In the genomic region with DNA sequence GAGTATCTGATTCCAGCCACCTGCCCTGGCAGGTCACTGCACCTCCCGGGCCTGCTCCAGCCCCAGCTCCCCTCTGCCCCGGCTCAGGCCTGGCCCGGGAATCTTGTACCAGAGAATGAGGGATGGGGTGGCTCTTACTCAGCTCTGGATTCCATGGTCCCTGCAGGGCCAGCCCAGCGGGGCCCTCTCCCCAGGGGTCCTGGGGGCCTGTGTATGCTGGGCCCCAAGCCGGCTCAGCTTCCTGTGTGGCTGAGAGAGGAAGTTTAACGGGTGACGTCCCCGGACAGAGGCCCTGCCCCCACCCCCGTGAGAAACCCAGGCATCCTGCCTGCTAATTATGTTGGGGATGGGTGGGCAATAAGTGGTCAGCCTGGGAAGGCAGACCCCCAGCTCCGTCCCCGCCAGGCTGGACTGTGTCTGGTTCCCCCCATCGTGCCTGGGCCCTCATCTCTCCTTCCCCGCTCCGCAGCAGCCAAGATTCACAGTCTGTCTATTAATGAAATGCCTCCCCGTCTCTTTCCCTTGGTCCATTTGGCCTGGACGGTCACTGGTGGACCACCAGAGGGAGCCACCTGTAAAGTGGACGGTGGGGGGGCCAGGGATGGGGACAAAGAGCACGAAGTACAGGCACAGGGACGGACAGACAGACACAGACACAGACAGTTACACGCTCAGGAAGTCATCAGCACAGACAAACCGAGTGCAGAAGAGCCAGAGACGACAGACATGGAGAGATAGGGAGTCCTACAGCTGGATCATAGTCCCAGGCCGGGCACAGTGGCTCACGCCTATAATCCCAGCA, we compare ENCODE assay signal across 8 cellular contexts. TPM values are rescaled to one million over a fixed set of nuclear protein-coding genes. Genes with fewer than 3 reads are reported as not detected.
DNase-seq lines count a peak whose midpoint lies in the region; ATAC-seq lines count a peak whose summit lies in the region.

A gene with protein sequence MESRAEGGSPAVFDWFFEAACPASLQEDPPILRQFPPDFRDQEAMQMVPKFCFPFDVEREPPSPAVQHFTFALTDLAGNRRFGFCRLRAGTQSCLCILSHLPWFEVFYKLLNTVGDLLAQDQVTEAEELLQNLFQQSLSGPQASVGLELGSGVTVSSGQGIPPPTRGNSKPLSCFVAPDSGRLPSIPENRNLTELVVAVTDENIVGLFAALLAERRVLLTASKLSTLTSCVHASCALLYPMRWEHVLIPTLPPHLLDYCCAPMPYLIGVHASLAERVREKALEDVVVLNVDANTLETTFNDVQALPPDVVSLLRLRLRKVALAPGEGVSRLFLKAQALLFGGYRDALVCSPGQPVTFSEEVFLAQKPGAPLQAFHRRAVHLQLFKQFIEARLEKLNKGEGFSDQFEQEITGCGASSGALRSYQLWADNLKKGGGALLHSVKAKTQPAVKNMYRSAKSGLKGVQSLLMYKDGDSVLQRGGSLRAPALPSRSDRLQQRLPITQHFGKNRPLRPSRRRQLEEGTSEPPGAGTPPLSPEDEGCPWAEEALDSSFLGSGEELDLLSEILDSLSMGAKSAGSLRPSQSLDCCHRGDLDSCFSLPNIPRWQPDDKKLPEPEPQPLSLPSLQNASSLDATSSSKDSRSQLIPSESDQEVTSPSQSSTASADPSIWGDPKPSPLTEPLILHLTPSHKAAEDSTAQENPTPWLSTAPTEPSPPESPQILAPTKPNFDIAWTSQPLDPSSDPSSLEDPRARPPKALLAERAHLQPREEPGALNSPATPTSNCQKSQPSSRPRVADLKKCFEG (minus strand): TSS at position 247 of the 802 bp plus-strand sequence. CDS start 92 bp downstream, at position 155.

- DNase-seq in GF-D8 (lab: John Stamatoyannopoulos, UW) (peak; percentile 43), SKM-1 (lab: John Stamatoyannopoulos, UW; ENCODE audit: unreplicated experiment) (peak; percentile 25), islet precursor cell (peak; percentile 65), glomerular visceral epithelial cell (ENCODE audit: extremely low spot score) (no peak), COLO668 (lab: John Stamatoyannopoulos, UW; ENCODE audit: unreplicated experiment) (no peak)
- peak; percentile 79 for DNase-seq in activated naive CD8-positive, alpha-beta T cell treated with anti-CD3 and anti-CD28 coated beads, Interleukin-2, amount 10 ng/mL, durations not matched to agents 7 days and 5 days
- DNase-seq in stimulated activated CD4-positive, alpha-beta T cell treated with anti-CD3 and anti-CD28 coated beads, TNF-alpha, amount 100 ng/mL, for 4 hours (ENCODE audit: low read depth in 3 of 3), result peak in 2 of 3 experiments; percentile 45 to 53

- POLR2A ChIA-PET in activated naive CD8-positive, alpha-beta T cell treated with anti-CD3 and anti-CD28 coated beads, Interleukin-2, amount 10 ng/mL, durations not matched to agents 7 days and 5 days (lab: Charles Lee), result interaction anchor here (0.6 to 2.3 kb wide), 21 partner anchors 10 to 382 kb away, joined by 3 to 26 read pairs (median 4); a partner anchor contains a TSS

- H3K9me3 Mint-ChIP-seq in activated naive CD8-positive, alpha-beta T cell treated with anti-CD3 and anti-CD28 coated beads, Interleukin-2, amount 10 ng/mL, durations not matched to agents 7 days and 5 days, result no peaks in the 10 kb centered on the region

- peak; percentile 76 for ATAC-seq in HG02678 (IDR thresholded peaks at IDR 0.05; ENCODE audit: unreplicated experiment)
- peak; percentile 91 for ATAC-seq in activated naive CD8-positive, alpha-beta T cell treated with anti-CD3 and anti-CD28 coated beads, Interleukin-2, amount 10 ng/mL, durations not matched to agents 7 days and 5 days (ENCODE audit: low read depth)

- peaks cover 12% of the 10 kb centered on the region for H3K36me3 Mint-ChIP-seq in activated naive CD8-positive, alpha-beta T cell treated with anti-CD3 and anti-CD28 coated beads, Interleukin-2, amount 10 ng/mL, durations not matched to agents 7 days and 5 days

- no peaks in the 10 kb centered on the region for H3K27me3 Mint-ChIP-seq in activated naive CD8-positive, alpha-beta T cell treated with anti-CD3 and anti-CD28 coated beads, Interleukin-2, amount 10 ng/mL, durations not matched to agents 7 days and 5 days

- H3K27ac Mint-ChIP-seq in activated naive CD8-positive, alpha-beta T cell treated with anti-CD3 and anti-CD28 coated beads, Interleukin-2, amount 10 ng/mL, durations not matched to agents 7 days and 5 days, result peak within 1 kb of the TSS; percentile 99

- H3K4me1 Mint-ChIP-seq in activated naive CD8-positive, alpha-beta T cell treated with anti-CD3 and anti-CD28 coated beads, Interleukin-2, amount 10 ng/mL, durations not matched to agents 7 days and 5 days, result peaks cover 24% of the 10 kb centered on the region

- H3K4me3 Mint-ChIP-seq in activated naive CD8-positive, alpha-beta T cell treated with anti-CD3 and anti-CD28 coated beads, Interleukin-2, amount 10 ng/mL, durations not matched to agents 7 days and 5 days, result peak within 1 kb of the TSS; percentile 100

RNA-seq across cellular contexts. Expression of the gene that starts here (rescaled TPM):
- 100 to 1,000 TPM; 126 to 130 TPM for total RNA-seq in activated naive CD8-positive, alpha-beta T cell treated with anti-CD3 and anti-CD28 coated beads, Interleukin-2, amount 10 ng/mL, durations not matched to agents 7 days and 5 days

Comparison
In these comparisons a context has a peak if more than half of its experiments do, and no peak if none do; other contexts are left out.
1. DNase-seq: peak in GF-D8 (single experiment), SKM-1 (single experiment), activated naive CD8-positive, alpha-beta T cell treated with anti-CD3 and anti-CD28 coated beads, Interleukin-2, amount 10 ng/mL, durations not matched to agents 7 days and 5 days (single experiment), islet precursor cell (single experiment) and stimulated activated CD4-positive, alpha-beta T cell treated with anti-CD3 and anti-CD28 coated beads, TNF-alpha, amount 100 ng/mL, for 4 hours (2 of 3); none in glomerular visceral epithelial cell (single experiment) and COLO668 (single experiment).